In the genomic region with DNA sequence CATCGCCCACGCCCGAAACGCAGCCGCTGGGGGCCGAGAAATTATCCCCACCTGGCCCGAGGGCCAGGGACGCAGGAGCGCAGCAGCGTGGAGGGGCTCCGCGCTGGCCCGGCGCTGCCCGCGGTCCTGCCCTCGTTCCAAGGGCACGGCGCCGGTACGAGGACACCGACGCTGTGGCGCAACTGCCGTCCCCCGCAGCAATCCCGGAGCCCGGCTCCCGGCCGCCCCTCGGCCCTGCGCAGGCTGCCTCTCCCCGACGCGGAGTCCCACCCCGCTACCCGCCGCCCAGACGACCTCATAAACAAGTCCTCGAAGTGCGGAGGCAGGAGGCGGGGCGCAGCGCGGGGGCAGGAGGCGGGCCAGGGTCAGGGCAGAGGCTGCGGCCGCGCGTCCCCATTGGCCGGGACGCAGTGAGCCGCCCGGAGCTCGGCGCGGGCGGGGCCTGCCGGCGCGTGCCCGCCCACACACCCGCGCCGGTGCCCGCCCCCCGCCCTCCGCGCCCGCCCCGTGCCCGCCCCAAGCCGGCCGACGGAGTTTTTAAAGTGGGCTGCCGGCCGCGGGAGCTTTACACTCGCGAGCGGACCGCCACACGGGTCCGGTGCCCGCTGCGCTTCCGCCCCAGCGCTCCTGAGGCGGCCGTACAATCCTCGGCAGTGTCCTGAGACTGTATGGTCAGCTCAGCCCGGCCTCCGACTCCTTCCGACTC, we compare ENCODE assay signal across 8 cellular contexts. TPM values are rescaled to one million over a fixed set of nuclear protein-coding genes. Genes with fewer than 3 reads are reported as not detected.
DNase-seq lines count a peak whose midpoint lies in the region; ATAC-seq, FAIRE-seq and TF ChIP-seq lines count a peak whose summit lies in the region.

Gene EPAS1, plus strand, starts transcription at position 568 of the 706 bp plus-strand sequence. CDS start 505 bp downstream, outside the sequence.

- peak within 1 kb of the TSS; percentile 78 for H3K27ac ChIP-seq in ACC112 (ENCODE audit: low read depth, low read length)
- H3K27ac ChIP-seq in H1 (ENCODE audit: low read depth, low read length) = no peak within 1 kb of the TSS

- no peak within 1 kb of the TSS for H3K14ac ChIP-seq in H1 (ENCODE audit: insufficient read length)

- H3K36me3 ChIP-seq in ACC112 (ENCODE audit: insufficient read depth, low read length) (no peaks in the 10 kb centered on the region), H1 (ENCODE audit: control insufficient read depth in 2 of 4, insufficient read depth in 4 of 4, low read length in 3 of 4) (no peaks in the 10 kb centered on the region; a peak in 1 of 8 replicates)

- no peak within 1 kb of the TSS for H2BK5ac ChIP-seq in H1 (ENCODE audit: low read depth, low read length)

- H3K4me3 ChIP-seq in ACC112 (ENCODE audit: low read depth, low read length) = peak within 1 kb of the TSS; percentile 99
- peak within 1 kb of the TSS; percentile 42 to 70 (median 54) for H3K4me3 ChIP-seq in H1 (ENCODE audit: extremely low read depth in 1 of 4, insufficient read depth in 2 of 4, low read depth in 3 of 4, low read length in 4 of 4)

- peak within 1 kb of the TSS; percentile 93 for H3K4me3 Mint-ChIP-seq in memory B cell

- DNase-seq in NCI-H82 (lab: John Stamatoyannopoulos, UW) (peak; percentile 91), H1 (ENCODE audit: low read depth in 1 of 2, low spot score in 2 of 2) (peak; percentile 61 to 91), memory B cell (ENCODE audit: low spot score in 2 of 2) (peak; percentile 50 to 52)
- peak; percentile 49 for DNase-seq in activated CD8-positive, alpha-beta memory T cell treated with anti-CD3 and anti-CD28 coated beads, Interleukin-2, amount 50 U/mL, for 1 hour (ENCODE audit: extremely low read depth)
- peak; percentile 62 for DNase-seq in stimulated activated CD8-positive, alpha-beta memory T cell treated with anti-CD3 and anti-CD28 coated beads, Interleukin-12 subunit alpha, Interleukin-12 subunit beta, amount 100 ng/mL, for 1 hour (ENCODE audit: low read depth)

- H2AK5ac ChIP-seq in H1 (ENCODE audit: low read depth, low read length) = no peak within 1 kb of the TSS

- no peaks in the 10 kb centered on the region for H3K27me3 ChIP-seq in ACC112 (ENCODE audit: insufficient read depth, low read length)
- peaks cover 43 to 69% (median 60%) of the 10 kb centered on the region in 4 experiments for H3K27me3 ChIP-seq in H1 (replicated peaks in 1 of 4; ENCODE audit: control insufficient read depth in 3 of 4, extremely low read depth in 1 of 4, insufficient read depth in 3 of 4, low read length in 3 of 4)

- H2BK15ac ChIP-seq in H1 (ENCODE audit: low read length) = 0 out of 2 replicates have a peak within 1 kb of the TSS, but pooled peaks have one; percentile 46

- no peak for FAIRE-seq in H1 (lab: Jason Lieb, UNC)

- H3K9ac ChIP-seq in H1 (replicated peaks in 1 of 4; ENCODE audit: extremely low read depth in 1 of 4, low read depth in 3 of 4, low read length in 3 of 4) = peak within 1 kb of the TSS in 1 of 4 experiments; percentile 8; a peak in 1 of 7 replicates

- peaks cover 28% of the 10 kb centered on the region for H3K23me2 ChIP-seq in H1 (ENCODE audit: low read depth, low read length)

- peaks cover 5 to 12% of the 10 kb centered on the region in 2 experiments for H4K20me1 ChIP-seq in H1 (replicated peaks in 1 of 2; ENCODE audit: control insufficient read depth in 1 of 2, insufficient read depth in 2 of 2, low read length in 2 of 2)

- no peak within 1 kb of the TSS for H3K23ac ChIP-seq in H1 (ENCODE audit: insufficient read length)

- H3K9me3 ChIP-seq in H1 (ENCODE audit: insufficient read depth in 2 of 2, low read depth in 1 of 2, low read length in 1 of 2) = no peaks in the 10 kb centered on the region

- no peak within 1 kb of the TSS for H3K4ac ChIP-seq in H1 (replicated peaks; ENCODE audit: insufficient read length, low read depth, low read length)

- peaks cover 20% of the 10 kb centered on the region for H3K4me1 Mint-ChIP-seq in memory B cell

- H3K79me1 ChIP-seq in H1 (ENCODE audit: low read depth, low read length) = no peaks in the 10 kb centered on the region

- CTCF ChIA-PET in H1 (lab: Charles Lee; ENCODE audit: partially characterized antibody) = interaction anchor here (0.6 to 1.7 kb wide), 7 partner anchors 65 to 472 kb away, joined by 3 to 6 read pairs (median 4); no protein-coding TSS in a partner anchor

- no peak within 1 kb of the TSS; the same call in 1 of the 2 replicates for H4K8ac ChIP-seq in H1 (ENCODE audit: extremely low read depth, insufficient read depth, low read length)

- TF ChIP-seq POLR2A in H1 (IDR thresholded peaks at IDR 0.05; ENCODE audit: control extremely low read depth in 1 of 2, low read depth in 2 of 2, low read length in 2 of 2) = no peak

- 2% methylated on average over 36 of the region's 94 CpGs; no CpG with 5 or more reads in 1 of the 2 experiments for WGBS in H1 (ENCODE audit: extremely low coverage in 1 of 2, insufficient coverage in 1 of 2, insufficient read length in 1 of 2, insufficient replicate concordance in 2 of 2, low coverage in 1 of 2, low lambda C conversion rate in 2 of 2, missing lambda C conversion rate in 1 of 2), 2 experiments

- H3K18ac ChIP-seq in H1 (ENCODE audit: extremely low read depth, low read length) = peak within 1 kb of the TSS; percentile 19

- H3K4me1 ChIP-seq in ACC112 (ENCODE audit: control insufficient read depth, insufficient read depth, low read length, unreplicated experiment) (peaks cover 11% of the 10 kb centered on the region), H1 (replicated peaks in 1 of 4; ENCODE audit: control insufficient read depth in 3 of 4, insufficient read depth in 4 of 4, low read length in 3 of 4) (peaks cover 3 to 22% (median 11%) of the 10 kb centered on the region in 4 experiments; a peak in 5 of 7 replicates)

- peak; percentile 54 for ATAC-seq in GM18858 (IDR thresholded peaks at IDR 0.05; ENCODE audit: unreplicated experiment)
- peak; percentile 81 for ATAC-seq in HG03097 (IDR thresholded peaks at IDR 0.05; ENCODE audit: low FRiP score, unreplicated experiment)
- peak; percentile 84 for ATAC-seq in memory B cell (ENCODE audit: low read depth)

- H4K5ac ChIP-seq in H1 (ENCODE audit: insufficient read length, low read depth, low read length) = no peak within 1 kb of the TSS

- H3K36me3 Mint-ChIP-seq in memory B cell = no peaks in the 10 kb centered on the region

- H3K27me3 Mint-ChIP-seq in memory B cell = peaks cover 25% of the 10 kb centered on the region

- no peak within 1 kb of the TSS for H2BK120ac ChIP-seq in H1 (replicated peaks; ENCODE audit: low read depth, low read length)

- no peak for TF ChIP-seq EP300 in H1 (IDR thresholded peaks at IDR 0.05; ENCODE audit: borderline replicate concordance in 1 of 2, low read depth in 2 of 2, low read length in 2 of 2)

- no peak within 1 kb of the TSS for H3K56ac ChIP-seq in H1 (replicated peaks; ENCODE audit: insufficient read length, low read depth, low read length)

- H3K79me2 ChIP-seq in ACC112 (ENCODE audit: control insufficient read depth, insufficient read depth, low read length, unreplicated experiment) (peaks cover 46% of the 10 kb centered on the region), H1 (ENCODE audit: control insufficient read depth in 1 of 2, insufficient read depth in 2 of 2, low read length in 2 of 2) (no peaks in the 10 kb centered on the region)

- peak within 1 kb of the TSS; percentile 20 for H3K27ac Mint-ChIP-seq in memory B cell

- no peak within 1 kb of the TSS for H2BK20ac ChIP-seq in H1 (ENCODE audit: low read length)

- peak within 1 kb of the TSS; percentile 87 to 90 for H3K4me2 ChIP-seq in H1 (ENCODE audit: insufficient read depth in 1 of 2, low read depth in 2 of 2, low read length in 2 of 2)

- TF ChIP-seq RAD21 in H1 (IDR thresholded peaks at IDR 0.05 in 1 of 2, conservative IDR thresholded peaks at IDR 0.05 in 1 of 2; ENCODE audit: low read depth in 2 of 2, low read length in 2 of 2) = 0 out of 4 replicates have a peak, but pooled peaks of 1 of the 2 experiments have one; percentile 1

- no peak within 1 kb of the TSS for H2BK12ac ChIP-seq in H1 (ENCODE audit: low read depth, low read length)

- H4K91ac ChIP-seq in H1 (replicated peaks; ENCODE audit: insufficient read length, low read length) = no peak within 1 kb of the TSS

- no peak for TF ChIP-seq CTCF in H1 (IDR thresholded peaks at IDR 0.05; ENCODE audit: control extremely low read depth in 1 of 3, insufficient read depth in 1 of 3, low read depth in 1 of 3, low read length in 3 of 3)

- POLR2A ChIA-PET in H1 (lab: Charles Lee; ENCODE audit: partially characterized antibody) = interaction anchor here (1.3 kb wide), 2 partner anchors 26 to 67 kb away, joined by 3 read pairs; no protein-coding TSS in a partner anchor

- no peaks in the 10 kb centered on the region for H3K9me3 Mint-ChIP-seq in memory B cell

- H2AFZ ChIP-seq in ACC112 (ENCODE audit: low read length, unreplicated experiment) = peak within 1 kb of the TSS; percentile 50
- H2AFZ ChIP-seq in H1 (ENCODE audit: low read length) = peak within 1 kb of the TSS; percentile 54; the same call in 1 of the 2 replicates

TF ChIP-seq in H1, 55 proteins besides CTCF, POLR2A, EP300 and RAD21 (continues in another document):
- TF ChIP-seq HDAC2 (IDR thresholded peaks at IDR 0.05; ENCODE audit: borderline replicate concordance in 1 of 2, low read depth in 2 of 2, low read length in 2 of 2) = 0 out of 4 replicates have a peak, but pooled peaks of 1 of the 2 experiments have one; percentile 14
- peak; percentile 80 for TF ChIP-seq MAX (IDR thresholded peaks at IDR 0.05)
- peak; percentile 36; the same call in 1 of the 2 replicates for TF ChIP-seq EGR1 (IDR thresholded peaks at IDR 0.05; ENCODE audit: borderline replicate concordance, low read depth, low read length)
- peak; percentile 82 for TF ChIP-seq E2F6 (IDR thresholded peaks at IDR 0.05)
- no peak for TF ChIP-seq ASH2L (IDR thresholded peaks at IDR 0.05; ENCODE audit: low read length)

RNA-seq across cellular contexts. Expression of gene EPAS1, which starts in this region (rescaled TPM):
- 3.7 and 4.9 TPM in 2 replicates for total RNA-seq in H1 (2021; fragmentation: NEBNext Ultra II Directional; extraction: Animal tissue kit (Norgen Biotek cat#: 25700))
- polyA plus RNA-seq in H1 (2011; rRNA removed) = 1.8 and 2.0 TPM in 2 replicates
- 0.72 TPM for polyA plus RNA-seq in H1 (2011; cell fraction: cytosol; rRNA removed)
- 2.0 TPM for polyA plus RNA-seq in H1 (2011; cell fraction: nucleus; rRNA removed)
- polyA plus RNA-seq in H1 (2012, experiment 1 of 2) = 1.5 to 2.6 TPM (median 1.8 TPM) in 4 replicates
- polyA plus RNA-seq in H1 (2012, experiment 2 of 2) = 1.1 TPM
- polyA plus RNA-seq in H1 (2013, experiment 1 of 2) = 2.6 TPM
- polyA plus RNA-seq in H1 (2013, experiment 2 of 2) = 2.6 TPM
- 1.7 and 2.5 TPM in 2 replicates for polyA minus RNA-seq in H1 (2011; rRNA and poly(A)+ RNA removed)
- polyA minus RNA-seq in H1 (2011; cell fraction: cytosol; rRNA and poly(A)+ RNA removed) = 16.8 TPM
- polyA minus RNA-seq in H1 (2011; cell fraction: nucleus; rRNA and poly(A)+ RNA removed) = 3.8 TPM
